Comparison of ENCODE assay signal across 8 cellular contexts in the genomic region with DNA sequence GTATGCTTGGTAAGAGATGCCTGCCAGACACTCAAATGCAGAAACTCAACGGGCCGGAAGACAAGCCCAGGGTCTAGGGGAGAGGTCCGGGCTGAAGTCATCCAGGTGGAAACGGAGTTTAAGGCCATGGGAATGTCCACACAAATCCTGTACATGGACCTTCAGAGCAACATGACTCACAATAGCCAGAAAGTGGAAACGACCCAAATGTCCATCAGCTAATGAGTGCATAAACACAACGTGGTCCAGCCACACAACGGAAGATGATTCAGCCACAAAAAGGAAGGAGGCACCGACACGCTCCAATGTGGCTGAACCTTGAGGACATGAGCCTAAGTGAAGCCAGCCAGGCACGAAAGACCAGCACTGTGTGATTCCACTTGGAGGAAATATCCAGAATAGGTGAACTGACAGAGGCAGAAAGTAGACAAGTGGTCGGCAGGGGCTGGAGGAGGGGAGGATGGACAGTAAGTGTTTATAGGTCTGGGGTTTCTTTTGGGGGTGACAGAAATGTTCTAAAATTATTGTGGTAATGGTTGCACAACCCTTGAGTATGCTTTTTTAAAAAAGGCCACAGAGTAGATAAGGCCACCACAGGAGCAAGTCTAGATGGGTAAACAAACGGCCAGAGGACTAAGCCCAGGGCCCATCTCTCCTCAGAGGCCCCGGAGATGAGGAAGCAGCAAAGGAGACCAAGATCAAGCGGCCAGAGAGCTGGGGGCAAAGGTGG.
DNase-seq lines count a peak whose midpoint lies in the region; ATAC-seq and TF ChIP-seq lines count a peak whose summit lies in the region.

No MANE protein-coding gene starts in this region.

- H3K9me3 Mint-ChIP-seq in IgD-negative memory B cell, result no peaks in the 10 kb centered on the region
- H3K9me3 Mint-ChIP-seq in Caco-2 (ENCODE audit: unreplicated experiment), result no peaks in the 10 kb centered on the region

- H3K36me3 Mint-ChIP-seq in IgD-negative memory B cell (peaks cover 11% of the 10 kb centered on the region), Caco-2 (ENCODE audit: insufficient read depth, unreplicated experiment) (no peaks in the 10 kb centered on the region)

- peaks cover 60 to 76% (median 70%) of the 10 kb centered on the region in 3 donors for H3K4me1 Mint-ChIP-seq in IgD-negative memory B cell
- H3K4me1 Mint-ChIP-seq in Caco-2 (ENCODE audit: low read depth, unreplicated experiment), result peaks cover 8% of the 10 kb centered on the region

- TF ChIP-seq CTCF in choroid plexus epithelial cell (conservative IDR thresholded peaks at IDR 0.05; ENCODE audit: low read depth, low read length) (no peak), Caco-2 (IDR thresholded peaks at IDR 0.05; ENCODE audit: insufficient read depth in 1 of 2, low read depth in 1 of 2, low read length in 1 of 2, severe bottlenecking in 1 of 2, unreplicated experiment in 1 of 2) (no peak)

- CTCF ChIA-PET in Caco-2 (lab: Charles Lee), result interaction anchor here (1.5 kb wide), 1 partner anchor 64 kb away, joined by 7 read pairs; no protein-coding TSS in a partner anchor

- no peak for ATAC-seq in HG02623 (IDR thresholded peaks at IDR 0.05; ENCODE audit: unreplicated experiment)

- no TSS peak for BruUV-seq in Caco-2 (replicated peaks; lab: Mats Ljungman, UMichigan)

- no peaks in the 10 kb centered on the region for H3K27me3 ChIP-seq in BLaER1
- no peaks in the 10 kb centered on the region for H3K27me3 ChIP-seq in muscle layer of duodenum (ENCODE audit: low read depth, low read length)
- H3K27me3 ChIP-seq in Caco-2 (replicated peaks; ENCODE audit: control insufficient read depth, insufficient read depth, low read length), result no peaks in the 10 kb centered on the region

- H3K4me3 ChIP-seq in BLaER1, result peak overlapping the region; percentile 11; the same call in 1 of the 2 replicates
- no peak overlapping the region for H3K4me3 ChIP-seq in choroid plexus epithelial cell (ENCODE audit: low read depth, low read length)
- H3K4me3 ChIP-seq in muscle layer of duodenum (ENCODE audit: low read depth in 1 of 2, low read length in 2 of 2), result no peak overlapping the region
- H3K4me3 ChIP-seq in Caco-2 (ENCODE audit: low read depth, low read length), result no peak overlapping the region

- DNase-seq in choroid plexus epithelial cell (ENCODE audit: low read depth) (peak; percentile 87), HuH-7 (ENCODE audit: low spot score) (no peak), SW480 (ENCODE audit: low spot score) (no peak), Caco-2 (no peak)

- H3K36me3 ChIP-seq in BLaER1 (no peaks in the 10 kb centered on the region), muscle layer of duodenum (ENCODE audit: control insufficient read depth in 1 of 2, insufficient read depth in 2 of 2, low read length in 2 of 2) (peaks cover 0 to 4% of the 10 kb centered on the region in 2 donors), Caco-2 (ENCODE audit: control insufficient read depth, insufficient read depth, low read length) (no peaks in the 10 kb centered on the region)

- no peaks in the 10 kb centered on the region for H4K20me1 ChIP-seq in BLaER1

- H3K4me1 ChIP-seq in BLaER1 (peaks cover 97% of the 10 kb centered on the region), muscle layer of duodenum (ENCODE audit: control insufficient read depth in 1 of 2, insufficient read depth in 2 of 2, low read length in 2 of 2) (peaks cover 6 to 24% of the 10 kb centered on the region in 2 donors), Caco-2 (peaks cover 5% of the 10 kb centered on the region; the same call in 1 of the 2 replicates)

- H3K27me3 Mint-ChIP-seq in IgD-negative memory B cell (no peaks in the 10 kb centered on the region), Caco-2 (ENCODE audit: insufficient read depth, unreplicated experiment) (no peaks in the 10 kb centered on the region)

- peak overlapping the region; percentile 49 to 90 (median 73) for H3K4me3 Mint-ChIP-seq in IgD-negative memory B cell
- no peak overlapping the region for H3K4me3 Mint-ChIP-seq in Caco-2 (ENCODE audit: unreplicated experiment)

- peak overlapping the region; percentile 87 for H3K4me2 ChIP-seq in BLaER1

- peak overlapping the region; percentile 85 for H3K27ac ChIP-seq in BLaER1
- H3K27ac ChIP-seq in muscle layer of duodenum (ENCODE audit: low read length), result peak overlapping the region; percentile 44

- intact Hi-C loops in Caco-2 (cut with micrococcal nuclease; ENCODE audit: unreplicated experiment), result no loop called here

- H3K27ac Mint-ChIP-seq in IgD-negative memory B cell (peak overlapping the region; percentile 68 to 96 (median 90)), Caco-2 (ENCODE audit: unreplicated experiment) (no peak overlapping the region)

- POLR2A ChIA-PET in Caco-2 (lab: Charles Lee), result no interaction called here

- peak overlapping the region; percentile 69 for H3K9ac ChIP-seq in BLaER1

- H3K9me3 ChIP-seq in BLaER1 (peaks cover 7% of the 10 kb centered on the region; the same call in 1 of the 2 replicates), muscle layer of duodenum (ENCODE audit: control insufficient read depth in 1 of 2, low read length in 2 of 2) (no peaks in the 10 kb centered on the region), Caco-2 (no peaks in the 10 kb centered on the region)
